In genomic region chr7:157801109-157801508, GRCh38 we compare ENCODE assay signal across 29 cellular contexts.
"Had no signal": no experiment of that assay in that cellular context is flagged by ENCODE, and none has a peak within 500 bp of the region (broad histone marks: within the 10 kb centered on the region; RNA-seq: fewer than 3 reads in every experiment).

No MANE protein-coding gene starts in this region.

- H3K9me3 Mint-ChIP-seq: activated CD4-positive, alpha-beta memory T cell treated with anti-CD3 and anti-CD28 coated beads for 36 hours; activated CD4-positive, alpha-beta T cell treated with anti-CD3 and anti-CD28 coated beads, Interleukin-2, amount 10 ng/mL, durations not matched to agents 24 days and 14 days; activated naive CD4-positive, alpha-beta T cell treated with anti-CD3 and anti-CD28 coated beads, Interleukin-2, amount 10 ng/mL, durations not matched to agents 7 days and 5 days; activated naive CD4-positive, alpha-beta T cell treated with anti-CD3 and anti-CD28 coated beads, Interleukin-2, amount 50 U/mL, for 72 hours; activated naive CD8-positive, alpha-beta T cell treated with anti-CD3 and anti-CD28 coated beads, Interleukin-2, amount 10 ng/mL, durations not matched to agents 7 days and 5 days; activated T-cell treated with anti-CD3 and anti-CD28 coated beads, Interleukin-2, amount 50 U/mL, for 72 hours; central memory CD8-positive, alpha-beta T cell; effector memory CD8-positive, alpha-beta T cell had no signal

- H3K36me3 ChIP-seq: brain microvascular endothelial cell, esophagus squamous epithelium, gastroesophageal sphincter had no signal

- H3K27ac ChIP-seq: brain microvascular endothelial cell, esophagus squamous epithelium, gastroesophageal sphincter had no signal

- H3K27me3 ChIP-seq: brain microvascular endothelial cell, esophagus squamous epithelium had no signal

- H3K27ac Mint-ChIP-seq: activated CD4-positive, alpha-beta memory T cell treated with anti-CD3 and anti-CD28 coated beads for 36 hours; activated CD4-positive, alpha-beta T cell treated with anti-CD3 and anti-CD28 coated beads for 36 hours; activated CD4-positive, alpha-beta T cell treated with anti-CD3 and anti-CD28 coated beads, Interleukin-2, amount 10 ng/mL, durations not matched to agents 24 days and 14 days; activated CD8-positive, alpha-beta memory T cell treated with anti-CD3 and anti-CD28 coated beads, Interleukin-2, amount 10 ng/mL, durations not matched to agents 7 days and 5 days; activated CD8-positive, alpha-beta T cell treated with anti-CD3 and anti-CD28 coated beads, Interleukin-2, amount 10 ng/mL, durations not matched to agents 7 days and 5 days; activated naive CD4-positive, alpha-beta T cell treated with anti-CD3 and anti-CD28 coated beads, Interleukin-2, amount 10 ng/mL, durations not matched to agents 7 days and 5 days; activated naive CD4-positive, alpha-beta T cell treated with anti-CD3 and anti-CD28 coated beads, Interleukin-2, amount 50 U/mL, for 72 hours; activated naive CD8-positive, alpha-beta T cell treated with anti-CD3 and anti-CD28 coated beads, Interleukin-2, amount 10 ng/mL, durations not matched to agents 7 days and 5 days; activated T-cell treated with anti-CD3 and anti-CD28 coated beads, Interleukin-2, amount 50 U/mL, for 72 hours; effector memory CD8-positive, alpha-beta T cell had no signal

- H3K4me3 ChIP-seq: esophagus squamous epithelium, gastroesophageal sphincter had no signal

- H3K4me3 Mint-ChIP-seq: activated CD4-positive, alpha-beta memory T cell treated with anti-CD3 and anti-CD28 coated beads for 36 hours; activated CD4-positive, alpha-beta T cell treated with anti-CD3 and anti-CD28 coated beads for 36 hours; activated CD4-positive, alpha-beta T cell treated with anti-CD3 and anti-CD28 coated beads, Interleukin-2, amount 10 ng/mL, durations not matched to agents 24 days and 14 days; activated CD8-positive, alpha-beta memory T cell treated with anti-CD3 and anti-CD28 coated beads, Interleukin-2, amount 10 ng/mL, durations not matched to agents 7 days and 5 days; activated CD8-positive, alpha-beta T cell treated with anti-CD3 and anti-CD28 coated beads, Interleukin-2, amount 10 ng/mL, durations not matched to agents 7 days and 5 days; activated naive CD4-positive, alpha-beta T cell treated with anti-CD3 and anti-CD28 coated beads, Interleukin-2, amount 10 ng/mL, durations not matched to agents 7 days and 5 days; activated naive CD8-positive, alpha-beta T cell treated with anti-CD3 and anti-CD28 coated beads, Interleukin-2, amount 10 ng/mL, durations not matched to agents 7 days and 5 days; activated T-cell treated with anti-CD3 and anti-CD28 coated beads, Interleukin-2, amount 50 U/mL, for 72 hours; central memory CD8-positive, alpha-beta T cell; effector memory CD8-positive, alpha-beta T cell had no signal

- H3K9me3 ChIP-seq: esophagus squamous epithelium, gastroesophageal sphincter had no signal

- H3K4me1 Mint-ChIP-seq: activated CD4-positive, alpha-beta T cell treated with anti-CD3 and anti-CD28 coated beads for 36 hours; activated CD4-positive, alpha-beta T cell treated with anti-CD3 and anti-CD28 coated beads, Interleukin-2, amount 10 ng/mL, durations not matched to agents 24 days and 14 days; activated CD8-positive, alpha-beta memory T cell treated with anti-CD3 and anti-CD28 coated beads, Interleukin-2, amount 10 ng/mL, durations not matched to agents 7 days and 5 days; activated naive CD4-positive, alpha-beta T cell treated with anti-CD3 and anti-CD28 coated beads, Interleukin-2, amount 10 ng/mL, durations not matched to agents 7 days and 5 days; activated naive CD8-positive, alpha-beta T cell treated with anti-CD3 and anti-CD28 coated beads, Interleukin-2, amount 10 ng/mL, durations not matched to agents 7 days and 5 days; central memory CD8-positive, alpha-beta T cell had no signal

- FAIRE-seq: astrocyte, bronchial epithelial cell, colon had no signal

- H3K4me1 ChIP-seq: esophagus squamous epithelium, gastroesophageal sphincter had no signal

- H3K36me3 Mint-ChIP-seq: activated CD4-positive, alpha-beta memory T cell treated with anti-CD3 and anti-CD28 coated beads for 36 hours; activated CD8-positive, alpha-beta memory T cell treated with anti-CD3 and anti-CD28 coated beads, Interleukin-2, amount 10 ng/mL, durations not matched to agents 7 days and 5 days; activated naive CD4-positive, alpha-beta T cell treated with anti-CD3 and anti-CD28 coated beads, Interleukin-2, amount 10 ng/mL, durations not matched to agents 7 days and 5 days; activated naive CD4-positive, alpha-beta T cell treated with anti-CD3 and anti-CD28 coated beads, Interleukin-2, amount 50 U/mL, for 72 hours; activated naive CD8-positive, alpha-beta T cell treated with anti-CD3 and anti-CD28 coated beads, Interleukin-2, amount 10 ng/mL, durations not matched to agents 7 days and 5 days had no signal

- ATAC-seq: activated CD4-positive, alpha-beta T cell treated with anti-CD3 and anti-CD28 coated beads for 36 hours; activated CD8-positive, alpha-beta memory T cell treated with anti-CD3 and anti-CD28 coated beads, Interleukin-2, amount 10 ng/mL, durations not matched to agents 7 days and 5 days; activated CD8-positive, alpha-beta T cell treated with anti-CD3 and anti-CD28 coated beads, Interleukin-2, amount 10 ng/mL, durations not matched to agents 7 days and 5 days; activated naive CD4-positive, alpha-beta T cell treated with anti-CD3 and anti-CD28 coated beads, Interleukin-2, amount 50 U/mL, for 72 hours; activated T-cell treated with anti-CD3 and anti-CD28 coated beads, Interleukin-2, amount 50 U/mL, for 72 hours; effector memory CD8-positive, alpha-beta T cell; gastroesophageal sphincter had no signal

- DNase-seq: activated CD4-positive, alpha-beta memory T cell treated with anti-CD3 and anti-CD28 coated beads for 36 hours; activated CD4-positive, alpha-beta T cell treated with anti-CD3 and anti-CD28 coated beads for 36 hours; activated CD4-positive, alpha-beta T cell treated with anti-CD3 and anti-CD28 coated beads, Interleukin-2, amount 10 ng/mL, durations not matched to agents 24 days and 14 days; activated CD4-positive, CD25-positive, alpha-beta regulatory T cell; activated CD4-positive, CD25-positive, alpha-beta regulatory T cell treated with anti-CD3 and anti-CD28 coated beads, Interleukin-2, amount 50 U/mL, for 72 hours; activated CD8-positive, alpha-beta memory T cell treated with anti-CD3 and anti-CD28 coated beads, Interleukin-2, amount 10 ng/mL, durations not matched to agents 7 days and 5 days; activated CD8-positive, alpha-beta memory T cell treated with anti-CD3 and anti-CD28 coated beads, Interleukin-2, amount 50 U/mL, for 4 hours; activated CD8-positive, alpha-beta T cell treated with anti-CD3 and anti-CD28 coated beads, Interleukin-2, amount 10 ng/mL, durations not matched to agents 7 days and 5 days; activated gamma-delta T cell; activated naive CD4-positive, alpha-beta T cell; activated naive CD4-positive, alpha-beta T cell treated with anti-CD3 and anti-CD28 coated beads, Interleukin-2, amount 10 ng/mL, durations not matched to agents 7 days and 5 days; activated naive CD8-positive, alpha-beta T cell treated with anti-CD3 and anti-CD28 coated beads, Interleukin-2, amount 10 ng/mL, durations not matched to agents 7 days and 5 days; activated T-cell treated with anti-CD3 and anti-CD28 coated beads, Interleukin-2, amount 50 U/mL, for 1 hour; activated T-cell treated with anti-CD3 and anti-CD28 coated beads, Interleukin-2, amount 50 U/mL, for 72 hours; brain microvascular endothelial cell; cortex of kidney; dermis blood vessel endothelial cell; effector CD4-positive, alpha-beta T cell; effector memory CD8-positive, alpha-beta T cell; erythroblast; esophagus squamous epithelium; foreskin melanocyte; T-helper 2 cell had no signal

- H3K27me3 Mint-ChIP-seq: activated CD4-positive, alpha-beta T cell treated with anti-CD3 and anti-CD28 coated beads for 36 hours; activated CD4-positive, alpha-beta T cell treated with anti-CD3 and anti-CD28 coated beads, Interleukin-2, amount 10 ng/mL, durations not matched to agents 24 days and 14 days; activated CD8-positive, alpha-beta memory T cell treated with anti-CD3 and anti-CD28 coated beads, Interleukin-2, amount 10 ng/mL, durations not matched to agents 7 days and 5 days; activated naive CD8-positive, alpha-beta T cell treated with anti-CD3 and anti-CD28 coated beads, Interleukin-2, amount 10 ng/mL, durations not matched to agents 7 days and 5 days had no signal
